15 cellular contexts compared by ENCODE assay signal in genomic region chr5:32123058-32123805, GRCh38. TPM values are rescaled to one million over a fixed set of nuclear protein-coding genes. Genes with fewer than 3 reads are reported as not detected.
DNase-seq lines count a peak whose midpoint lies in the region; ATAC-seq and TF ChIP-seq lines count a peak whose summit lies in the region.
"Had no signal": no experiment of that assay in that cellular context is flagged by ENCODE, and none has a peak within 500 bp of the region (broad histone marks: within the 10 kb centered on the region; RNA-seq: fewer than 3 reads in every experiment).

No MANE protein-coding gene starts in this region.

- TF ChIP-seq CTCF in A673 (conservative IDR thresholded peaks at IDR 0.05; ENCODE audit: low read depth, low read length) (no peak), IMR-90 (conservative IDR thresholded peaks at IDR 0.05; ENCODE audit: low read depth, low read length) (no peak), SK-N-SH (IDR thresholded peaks at IDR 0.05) (no peak)

- peaks cover 34% of the 10 kb centered on the region for H3K36me3 ChIP-seq in A673 (ENCODE audit: insufficient read depth, low read length, poor library complexity, severe bottlenecking)
- H3K36me3 ChIP-seq in IMR-90 (ENCODE audit: control insufficient read depth, insufficient read depth, low read length) = peaks cover 27% of the 10 kb centered on the region
- H3K36me3 ChIP-seq in SK-N-SH (replicated peaks in 1 of 2; ENCODE audit: control insufficient read depth in 1 of 2, insufficient read depth in 2 of 2, low read length in 1 of 2) = peaks cover 64 to 73% of the 10 kb centered on the region in 2 experiments

- H4K8ac ChIP-seq in IMR-90 (ENCODE audit: low read depth in 2 of 2, low read length in 2 of 2) = no peak overlapping the region

- H2AK9ac ChIP-seq in IMR-90 (replicated peaks; ENCODE audit: low read depth, low read length, poor library complexity) = no peak overlapping the region

- no peak overlapping the region for H3K56ac ChIP-seq in IMR-90 (ENCODE audit: extremely low read depth, insufficient read depth, low read length)

- TF ChIP-seq RAD21 in IMR-90 (IDR thresholded peaks at IDR 0.05; ENCODE audit: low read length) = no peak
- no peak for TF ChIP-seq RAD21 in SK-N-SH (IDR thresholded peaks at IDR 0.05; ENCODE audit: low read length)

- no peaks in the 10 kb centered on the region for H3K27me3 ChIP-seq in A673 (replicated peaks; ENCODE audit: insufficient read depth, low read depth, low read length, poor library complexity)
- H3K27me3 ChIP-seq in IMR-90 (ENCODE audit: control insufficient read depth, insufficient read depth, low read length) = no peaks in the 10 kb centered on the region
- no peaks in the 10 kb centered on the region for H3K27me3 ChIP-seq in SK-N-SH (ENCODE audit: insufficient read depth)
- H3K27me3 ChIP-seq: thyroid gland had no signal

- H3K4ac ChIP-seq in IMR-90 (ENCODE audit: low read depth, low read length) = no peak overlapping the region

- H2AFZ ChIP-seq in IMR-90 (replicated peaks; ENCODE audit: low read length, poor library complexity) (no peak overlapping the region), SK-N-SH (ENCODE audit: low read depth) (no peak overlapping the region)

- POLR2A ChIA-PET in A673 (lab: Charles Lee; ENCODE audit: low non-redundant PET) = no interaction called here
- POLR2A ChIA-PET in IMR-90 (lab: Charles Lee; ENCODE audit: unreplicated experiment) = no interaction called here
- POLR2A ChIA-PET in SK-N-SH (lab: Yijun Ruan, JAX) = no interaction called here

- no peak overlapping the region for H3K14ac ChIP-seq in IMR-90 (replicated peaks; ENCODE audit: low read depth, low read length)

- no peak for TF ChIP-seq EP300 in SK-N-SH (IDR thresholded peaks at IDR 0.05; ENCODE audit: borderline replicate concordance in 1 of 2, low read depth in 1 of 2, low read length in 1 of 2)

- intact Hi-C loops in A673 (cut with micrococcal nuclease; ENCODE audit: unreplicated experiment) = loop anchor here (5.0 kb wide), 1 partner anchor 49 kb away; the partner anchor contains the start of gene GOLPH3
- intact Hi-C loops in IMR-90 (cut with micrococcal nuclease) = no loop called here

- no peak overlapping the region for H4K91ac ChIP-seq in IMR-90 (ENCODE audit: insufficient read depth, low read depth, low read length)

- H4K20me1 ChIP-seq in IMR-90 (ENCODE audit: insufficient read depth, low read length) = peaks cover 43% of the 10 kb centered on the region
- H4K20me1 ChIP-seq in SK-N-SH (ENCODE audit: insufficient read depth) = peaks cover 24% of the 10 kb centered on the region

- ATAC-seq in GM18909 (IDR thresholded peaks at IDR 0.05; ENCODE audit: poor library complexity, unreplicated experiment) = peak; percentile 40
- ATAC-seq in IMR-90 (ENCODE audit: low read depth) = no peak
- ATAC-seq in GM18870 (IDR thresholded peaks at IDR 0.05; ENCODE audit: unreplicated experiment) = no peak

- 100% methylated on average over 1 of the region's 8 CpGs; no CpG with 5 or more reads in 1 of the 2 experiments for WGBS in IMR-90 (ENCODE audit: extremely low coverage in 2 of 2, insufficient read length in 1 of 2), 2 experiments
- 96% methylated on average over 7 of the region's 8 CpGs for whole genome bisulfite sequencing in SK-N-SH (ENCODE audit: low lambda C conversion rate)

- H3K4me2 ChIP-seq in IMR-90 (ENCODE audit: low read depth, low read length) = no peak overlapping the region
- H3K4me2 ChIP-seq in SK-N-SH = no peak overlapping the region

- H2BK5ac ChIP-seq in IMR-90 (ENCODE audit: low read depth, low read length, poor library complexity, severe bottlenecking) = no peak overlapping the region

- H3K79me1 ChIP-seq in IMR-90 (ENCODE audit: low read depth in 1 of 2, low read length in 2 of 2) = peaks cover 45 to 64% of the 10 kb centered on the region in 2 experiments

- no peak overlapping the region for H2BK15ac ChIP-seq in IMR-90 (ENCODE audit: low read depth, low read length)

- peaks cover 15% of the 10 kb centered on the region for H3F3A ChIP-seq in SK-N-SH (replicated peaks; ENCODE audit: insufficient read depth)

- H3K23ac ChIP-seq in IMR-90 (ENCODE audit: low read depth, low read length) = no peak overlapping the region

- BruUV-seq in A673 (replicated peaks; lab: Mats Ljungman, UMichigan) (no TSS peak), IMR-90 (replicated peaks; lab: Mats Ljungman, UMichigan) (no TSS peak)

- no peak for TF ChIP-seq POLR2A in IMR-90 (IDR thresholded peaks at IDR 0.05; ENCODE audit: low read depth, low read length)

- no peak overlapping the region for H2BK20ac ChIP-seq in IMR-90 (ENCODE audit: low read depth, low read length)

- DNase-seq in A673 (ENCODE audit: low spot score) (peak; percentile 74), IMR-90 (peak; percentile 29), foreskin melanocyte (peak; percentile 68), DMS53 (lab: John Stamatoyannopoulos, UW) (no peak), DMS153 treated with DMSO at 0.1 percent for 48 hours (lab: John Stamatoyannopoulos, UW; ENCODE audit: unreplicated experiment) (no peak), SK-N-SH (no peak)
- DNase-seq: activated CD4-positive, alpha-beta memory T cell treated with anti-CD3 and anti-CD28 coated beads, Interleukin-2, amount 10 ng/mL, durations not matched to agents 7 days and 5 days; activated gamma-delta T cell treated with Interleukin-2 at 50 U/mL for 16 hours; DND-41; NCI-H1930; stimulated activated CD4-positive, alpha-beta T cell treated with anti-CD3 and anti-CD28 coated beads, Interleukin-15, amount 100 ng/mL, for 24 hours; thyroid gland had no signal

- H4K5ac ChIP-seq in IMR-90 (ENCODE audit: low read depth, low read length) = no peak overlapping the region

- H3K4me3 ChIP-seq in A673 (ENCODE audit: low read depth, low read length, poor library complexity, severe bottlenecking) = no peak overlapping the region
- no peak overlapping the region for H3K4me3 ChIP-seq in IMR-90 (ENCODE audit: insufficient read depth, low read depth, low read length)
- no peak overlapping the region for H3K4me3 ChIP-seq in SK-N-SH (ENCODE audit: low read depth in 2 of 2, low read length in 1 of 2)
- H3K4me3 ChIP-seq: prostate gland, thyroid gland had no signal

- no peak overlapping the region for H3K18ac ChIP-seq in IMR-90 (ENCODE audit: low read depth, low read length)

- H3K9me1 ChIP-seq in IMR-90 (ENCODE audit: insufficient read depth, low read length) = peaks cover 7% of the 10 kb centered on the region; the same call in 1 of the 2 replicates

- CTCF ChIA-PET in A673 (lab: Charles Lee) = no interaction called here
- CTCF ChIA-PET in IMR-90 (lab: Yijun Ruan, JAX) = interaction anchor here (0.6 to 1.1 kb wide), 2 partner anchors 11 to 28 kb away, joined by 4 to 9 read pairs; no protein-coding TSS in a partner anchor
- CTCF ChIA-PET in SK-N-SH (lab: Yijun Ruan, JAX) = interaction anchor here (0.6 kb wide), 1 partner anchor 51 kb away, joined by 4 read pairs; no protein-coding TSS in a partner anchor

- no peak overlapping the region for H2BK120ac ChIP-seq in IMR-90 (ENCODE audit: low read depth, low read length)

- H3K9me3 ChIP-seq in A673 (ENCODE audit: low read depth, low read length, poor library complexity, severe bottlenecking) = no peaks in the 10 kb centered on the region
- no peaks in the 10 kb centered on the region for H3K9me3 ChIP-seq in IMR-90 (ENCODE audit: control insufficient read depth, insufficient read depth, low read length)
- H3K9me3 ChIP-seq in SK-N-SH = no peaks in the 10 kb centered on the region
- H3K9me3 ChIP-seq: prostate gland, thyroid gland had no signal

- dilution Hi-C loops in IMR-90 (cut with HindIII; ENCODE audit: low sequenced_read_pairs, unreplicated experiment) = no loop called here

- no peaks in the 10 kb centered on the region for H3K9me2 ChIP-seq in SK-N-SH

- H2AK5ac ChIP-seq in IMR-90 (ENCODE audit: low read depth, low read length) = no peak overlapping the region

- H3K27ac ChIP-seq in A673 (ENCODE audit: low read depth, low read length, poor library complexity, severe bottlenecking) = peak overlapping the region; percentile 44
- H3K27ac ChIP-seq in IMR-90 (ENCODE audit: insufficient read depth, low read length) = no peak overlapping the region
- H3K27ac ChIP-seq in SK-N-SH (ENCODE audit: low read depth in 2 of 2, low read length in 1 of 2) = no peak overlapping the region
- H3K27ac ChIP-seq: prostate gland, thyroid gland had no signal

- H3K79me2 ChIP-seq in SK-N-SH (ENCODE audit: insufficient read depth) = peaks cover 75% of the 10 kb centered on the region

- in situ Hi-C loops in IMR-90 (cut with MboI; ENCODE audit: low sequenced_read_pairs) = no loop called here

- H3K4me1 ChIP-seq in A673 (ENCODE audit: insufficient read depth, low read length, poor library complexity, severe bottlenecking) (peaks cover 34% of the 10 kb centered on the region), IMR-90 (ENCODE audit: control insufficient read depth, insufficient read depth, low read length) (peaks cover 2% of the 10 kb centered on the region; the same call in 1 of the 2 replicates), SK-N-SH (ENCODE audit: control insufficient read depth in 1 of 2, insufficient read depth in 2 of 2, low read depth in 1 of 2, low read length in 1 of 2) (peaks cover 0 to 12% of the 10 kb centered on the region in 2 experiments; a peak in 2 of 4 replicates)
- H3K4me1 ChIP-seq: prostate gland had no signal

- H3K9ac ChIP-seq in IMR-90 (ENCODE audit: low read depth, low read length) (no peak overlapping the region), SK-N-SH (no peak overlapping the region)

TF ChIP-seq in IMR-90, 13 proteins besides CTCF, POLR2A, EP300 and RAD21 (continues in another document):
- TF ChIP-seq CHD1 (IDR thresholded peaks at IDR 0.05; ENCODE audit: low read depth, low read length) (no peak), MAZ (IDR thresholded peaks at IDR 0.05; ENCODE audit: borderline replicate concordance, low read depth, low read length) (no peak), RCOR1 (IDR thresholded peaks at IDR 0.05; ENCODE audit: insufficient replicate concordance, low read length) (no peak), BHLHE40 (IDR thresholded peaks at IDR 0.05; ENCODE audit: low read depth, low read length) (no peak), MXI1 (IDR thresholded peaks at IDR 0.05; ENCODE audit: borderline replicate concordance, low read depth, low read length) (no peak)

TF ChIP-seq in SK-N-SH, 30 proteins besides CTCF, POLR2A, EP300 and RAD21:
- no peak for TF ChIP-seq FOXM1 (IDR thresholded peaks at IDR 0.05; ENCODE audit: low read depth)

RNA-seq across cellular contexts. Expression of gene GOLPH3, which starts 50.9 kb away (rescaled TPM):
- total RNA-seq in A673 (2021) = 64.6 and 65.0 TPM in 2 replicates
- total RNA-seq in IMR-90 (2012; rRNA removed) = 38.2 and 59.7 TPM in 2 replicates
- polyA plus RNA-seq in IMR-90 (2012; rRNA removed) = 32.9 and 41.3 TPM in 2 replicates
- polyA plus RNA-seq in IMR-90 (2012; cell fraction: cytosol; rRNA removed) = 13.1 and 45.1 TPM in 2 replicates
- polyA plus RNA-seq in IMR-90 (2012; cell fraction: nucleus; rRNA removed; ENCODE audit: low replicate concordance) = 29.5 and 36.1 TPM in 2 replicates
- 25.5 and 30.7 TPM in 2 replicates for polyA plus RNA-seq in SK-N-SH (2012; rRNA removed)
- 38.4 and 38.5 TPM in 2 replicates for polyA plus RNA-seq in SK-N-SH (2012; cell fraction: cytosol; rRNA removed)
- polyA plus RNA-seq in SK-N-SH (2012; cell fraction: nucleus; rRNA removed) = 13.7 and 19.2 TPM in 2 replicates

Comparison
In these comparisons a context has a peak if more than half of its experiments do, and no peak if none do; other contexts are left out.
1. DNase-seq: peak in A673 (single experiment), IMR-90 (single experiment) and foreskin melanocyte (single experiment); none in DMS53 (single experiment), DMS153 treated with DMSO at 0.1 percent for 48 hours (single experiment) and SK-N-SH (single experiment).